In genomic region chr20:9068232-9068781, GRCh38 we compare ENCODE assay signal across 8 cellular contexts. TPM values are rescaled to one million over a fixed set of nuclear protein-coding genes. Genes with fewer than 3 reads are reported as not detected.
A peak's percentile ranks its signal among the peaks of the same experiment; 100 is the strongest.
DNase-seq lines count a peak whose midpoint lies in the region; ATAC-seq and TF ChIP-seq lines count a peak whose summit lies in the region.

No MANE protein-coding gene starts in this region.

- TF ChIP-seq CTCF in type B pancreatic cell (conservative IDR thresholded peaks at IDR 0.05): peak; percentile 54

- H3K4me3 Mint-ChIP-seq in type B pancreatic cell: peak overlapping the region; percentile 91
- no peak overlapping the region for H3K4me3 Mint-ChIP-seq in activated T-cell treated with anti-CD3 and anti-CD28 coated beads, Interleukin-2, amount 50 U/mL, for 24 hours

- peaks cover 4% of the 10 kb centered on the region for H3K27me3 Mint-ChIP-seq in type B pancreatic cell
- H3K27me3 Mint-ChIP-seq in activated T-cell treated with anti-CD3 and anti-CD28 coated beads, Interleukin-2, amount 50 U/mL, for 24 hours: peaks cover 32% of the 10 kb centered on the region

- peak; percentile 9 for DNase-seq in CMK (ENCODE audit: low read depth)
- peak; percentile 89 for DNase-seq in NCI-H146 (lab: John Stamatoyannopoulos, UW)
- DNase-seq in cerebellum (ENCODE audit: low spot score): peak; percentile 85
- DNase-seq in left kidney (ENCODE audit: low read depth, low spot score): peak; percentile 92
- DNase-seq in type B pancreatic cell (ENCODE audit: extremely low spot score, unreplicated experiment): peak; percentile 79
- no peak for DNase-seq in activated T-cell treated with anti-CD3 and anti-CD28 coated beads, Interleukin-2, amount 50 U/mL, for 24 hours

- H3K36me3 Mint-ChIP-seq in type B pancreatic cell: no peaks in the 10 kb centered on the region
- H3K36me3 Mint-ChIP-seq in activated T-cell treated with anti-CD3 and anti-CD28 coated beads, Interleukin-2, amount 50 U/mL, for 24 hours (ENCODE audit: low read depth): peaks cover 3% of the 10 kb centered on the region

- H3K9me3 Mint-ChIP-seq in type B pancreatic cell: no peaks in the 10 kb centered on the region
- H3K9me3 Mint-ChIP-seq in activated T-cell treated with anti-CD3 and anti-CD28 coated beads, Interleukin-2, amount 50 U/mL, for 24 hours: peaks cover 6% of the 10 kb centered on the region

- peak overlapping the region; percentile 74 for H3K27ac Mint-ChIP-seq in type B pancreatic cell
- H3K27ac Mint-ChIP-seq in activated T-cell treated with anti-CD3 and anti-CD28 coated beads, Interleukin-2, amount 50 U/mL, for 24 hours: no peak overlapping the region

- ATAC-seq in GM21717 (IDR thresholded peaks at IDR 0.05; ENCODE audit: unreplicated experiment): no peak
- ATAC-seq in GM19467 (IDR thresholded peaks at IDR 0.05; ENCODE audit: unreplicated experiment): no peak

- peaks cover 24% of the 10 kb centered on the region for H3K4me1 Mint-ChIP-seq in type B pancreatic cell (ENCODE audit: unreplicated experiment)
- peaks cover 3% of the 10 kb centered on the region for H3K4me1 Mint-ChIP-seq in activated T-cell treated with anti-CD3 and anti-CD28 coated beads, Interleukin-2, amount 50 U/mL, for 24 hours (ENCODE audit: low read depth)

RNA-seq across cellular contexts. Expression of gene PLCB4, which starts 0.6 kb away (rescaled TPM):
- total RNA-seq in cerebellum (36.4 TPM), type B pancreatic cell (ENCODE audit: low replicate concordance) (8.7 and 21.2 TPM in 2 replicates)
